9 cellular contexts compared by ENCODE assay signal in genomic region chr19:35031072-35031881, GRCh38. TPM values are rescaled to one million over a fixed set of nuclear protein-coding genes. Genes with fewer than 3 reads are reported as not detected.
DNase-seq lines count a peak whose midpoint lies in the region; ATAC-seq, FAIRE-seq and TF ChIP-seq lines count a peak whose summit lies in the region.
"Had no signal": no experiment of that assay in that cellular context is flagged by ENCODE, and none has a peak within 500 bp of the region (broad histone marks: within the 10 kb centered on the region; RNA-seq: fewer than 3 reads in every experiment).

No MANE protein-coding gene starts in this region.

- CTCF ChIA-PET in H1 (lab: Charles Lee; ENCODE audit: partially characterized antibody): interaction anchor here (0.9 to 1.4 kb wide), 6 partner anchors 13 to 193 kb away, joined by 3 to 4 read pairs (median 3); partner anchors contain the start of genes LGI4 and ZNF792

- H2BK5ac ChIP-seq in H1 (ENCODE audit: low read depth, low read length): no peak overlapping the region

- H3K4ac ChIP-seq in H1 (replicated peaks; ENCODE audit: insufficient read length, low read depth, low read length): no peak overlapping the region

- peak overlapping the region; percentile 67 to 95 for H3K4me2 ChIP-seq in H1 (ENCODE audit: insufficient read depth in 1 of 2, low read depth in 2 of 2, low read length in 2 of 2)

- peak overlapping the region; percentile 71 for H3K18ac ChIP-seq in H1 (ENCODE audit: extremely low read depth, low read length)

- no peak overlapping the region for H4K91ac ChIP-seq in H1 (replicated peaks; ENCODE audit: insufficient read length, low read length)

- H3K9me3 ChIP-seq in NT2/D1 (ENCODE audit: insufficient read depth, low read length): no peaks in the 10 kb centered on the region
- no peaks in the 10 kb centered on the region for H3K9me3 ChIP-seq in H1 (ENCODE audit: insufficient read depth in 2 of 2, low read depth in 1 of 2, low read length in 1 of 2)
- no peaks in the 10 kb centered on the region for H3K9me3 ChIP-seq in mucosa of rectum (ENCODE audit: control insufficient read depth in 2 of 2, low read length in 2 of 2)

- no peak for TF ChIP-seq RAD21 in H1 (IDR thresholded peaks at IDR 0.05 in 1 of 2, conservative IDR thresholded peaks at IDR 0.05 in 1 of 2; ENCODE audit: low read depth in 2 of 2, low read length in 2 of 2)

- POLR2A ChIA-PET in H1 (lab: Charles Lee; ENCODE audit: partially characterized antibody): interaction anchor here (0.6 to 24.8 kb wide), 9 partner anchors 8 to 110 kb away, joined by 3 to 366 read pairs (median 4); partner anchors contain the start of genes GRAMD1A and HPN

- no peaks in the 10 kb centered on the region for H3K79me2 ChIP-seq in H1 (ENCODE audit: control insufficient read depth in 1 of 2, insufficient read depth in 2 of 2, low read length in 2 of 2)

- H4K5ac ChIP-seq in H1 (ENCODE audit: insufficient read length, low read depth, low read length): no peak overlapping the region

- H3K79me1 ChIP-seq in H1 (ENCODE audit: low read depth, low read length): no peaks in the 10 kb centered on the region

- no peak overlapping the region for H2BK20ac ChIP-seq in H1 (ENCODE audit: low read length)

- H3K23ac ChIP-seq in H1 (ENCODE audit: insufficient read length): no peak overlapping the region

- no peak overlapping the region for H3K14ac ChIP-seq in H1 (ENCODE audit: insufficient read length)

- 0 out of 2 replicates have a peak overlapping the region, but pooled peaks have one; percentile 7 for H2BK12ac ChIP-seq in H1 (ENCODE audit: low read depth, low read length)

- H2AK5ac ChIP-seq in H1 (ENCODE audit: low read depth, low read length): no peak overlapping the region

- H3K27ac ChIP-seq in H1 (ENCODE audit: low read depth, low read length): no peak overlapping the region
- H3K27ac ChIP-seq in mucosa of rectum (ENCODE audit: low read depth in 2 of 2, low read length in 2 of 2): no peak overlapping the region

- H4K20me1 ChIP-seq in H1 (replicated peaks in 1 of 2; ENCODE audit: control insufficient read depth in 1 of 2, insufficient read depth in 2 of 2, low read length in 2 of 2): peaks cover 3 to 12% of the 10 kb centered on the region in 2 experiments

- no peak for TF ChIP-seq EP300 in H1 (IDR thresholded peaks at IDR 0.05; ENCODE audit: borderline replicate concordance in 1 of 2, low read depth in 2 of 2, low read length in 2 of 2)

- no peak for FAIRE-seq in H1 (lab: Jason Lieb, UNC)

- DNase-seq in DMS 273 (lab: John Stamatoyannopoulos, UW; ENCODE audit: unreplicated experiment) (peak; percentile 88), NT2/D1 (ENCODE audit: low read depth, low spot score) (no peak), H1 (ENCODE audit: low read depth in 1 of 2, low spot score in 2 of 2) (peak in 1 of 2 experiments; percentile 70), NK-92 (lab: John Stamatoyannopoulos, UW; ENCODE audit: unreplicated experiment) (no peak)
- DNase-seq in activated effector memory CD4-positive, alpha-beta T cell treated with Interleukin-2 at 50 U/mL for 16 hours: no peak

- ATAC-seq in GM18502 (IDR thresholded peaks at IDR 0.05; ENCODE audit: poor library complexity, unreplicated experiment) (no peak), HG02588 (IDR thresholded peaks at IDR 0.05; ENCODE audit: unreplicated experiment) (no peak)

- H4K8ac ChIP-seq in H1 (ENCODE audit: extremely low read depth, insufficient read depth, low read length): no peak overlapping the region

- 0 out of 2 replicates have a peak overlapping the region, but pooled peaks have one; percentile 56 for H2AFZ ChIP-seq in H1 (ENCODE audit: low read length)

- TF ChIP-seq CTCF in H1 (IDR thresholded peaks at IDR 0.05; ENCODE audit: control extremely low read depth in 1 of 3, insufficient read depth in 1 of 3, low read depth in 1 of 3, low read length in 3 of 3): no peak

- H3K9ac ChIP-seq in NT2/D1 (ENCODE audit: insufficient read length, low read depth) (peak overlapping the region; percentile 63), H1 (replicated peaks in 1 of 4; ENCODE audit: extremely low read depth in 1 of 4, low read depth in 3 of 4, low read length in 3 of 4) (no peak overlapping the region), mucosa of rectum (ENCODE audit: low read depth in 1 of 2, low read length in 2 of 2) (no peak overlapping the region)

- H3K23me2 ChIP-seq in H1 (ENCODE audit: low read depth, low read length): peaks cover 10% of the 10 kb centered on the region; the same call in 1 of the 2 replicates

- H2BK15ac ChIP-seq in H1 (ENCODE audit: low read length): 0 out of 2 replicates have a peak overlapping the region, but pooled peaks have one; percentile 88

- WGBS in H1 (ENCODE audit: extremely low coverage in 1 of 2, insufficient coverage in 1 of 2, insufficient read length in 1 of 2, insufficient replicate concordance in 2 of 2, low coverage in 1 of 2, low lambda C conversion rate in 2 of 2, missing lambda C conversion rate in 1 of 2), 2 experiments: 9% methylated on average over 14 of the region's 31 CpGs; no CpG with 5 or more reads in 1 of the 2 experiments

- H3K27me3 ChIP-seq in NT2/D1 (ENCODE audit: insufficient read depth, insufficient read length) (no peaks in the 10 kb centered on the region), H1 (replicated peaks in 1 of 4; ENCODE audit: control insufficient read depth in 3 of 4, extremely low read depth in 1 of 4, insufficient read depth in 3 of 4, low read length in 3 of 4) (peaks cover 4 to 32% (median 28%) of the 10 kb centered on the region in 4 experiments), mucosa of rectum (ENCODE audit: control insufficient read depth in 2 of 2, insufficient read depth in 2 of 2, low read length in 2 of 2) (peaks cover 3 to 10% of the 10 kb centered on the region in 2 donors)

- no peak overlapping the region for H2BK120ac ChIP-seq in H1 (replicated peaks; ENCODE audit: low read depth, low read length)

- peak overlapping the region; percentile 50 for H3K4me3 ChIP-seq in NT2/D1 (ENCODE audit: insufficient read length, low read depth)
- peak overlapping the region; percentile 32 to 69 (median 39) for H3K4me3 ChIP-seq in H1 (ENCODE audit: extremely low read depth in 1 of 4, insufficient read depth in 2 of 4, low read depth in 3 of 4, low read length in 4 of 4)
- peak overlapping the region; percentile 23 to 30 for H3K4me3 ChIP-seq in mucosa of rectum (ENCODE audit: low read length in 2 of 2)

- H3K56ac ChIP-seq in H1 (replicated peaks; ENCODE audit: insufficient read length, low read depth, low read length): no peak overlapping the region

- no peak for TF ChIP-seq POLR2A in H1 (IDR thresholded peaks at IDR 0.05; ENCODE audit: control extremely low read depth in 1 of 2, low read depth in 2 of 2, low read length in 2 of 2)

- H3K36me3 ChIP-seq in NT2/D1 (ENCODE audit: insufficient read depth, insufficient read length, low read length) (peaks cover 44% of the 10 kb centered on the region), H1 (ENCODE audit: control insufficient read depth in 2 of 4, insufficient read depth in 4 of 4, low read length in 3 of 4) (peaks cover 9 to 22% (median 13%) of the 10 kb centered on the region in 4 experiments), mucosa of rectum (ENCODE audit: control insufficient read depth in 2 of 2, insufficient read depth in 2 of 2, low read length in 2 of 2) (peaks cover 6 to 7% of the 10 kb centered on the region in 2 donors)

- H3K4me1 ChIP-seq in NT2/D1 (ENCODE audit: insufficient read depth, insufficient read length) (peaks cover 15% of the 10 kb centered on the region), H1 (replicated peaks in 1 of 4; ENCODE audit: control insufficient read depth in 3 of 4, insufficient read depth in 4 of 4, low read length in 3 of 4) (peaks cover 0 to 8% (median 4%) of the 10 kb centered on the region in 4 experiments; a peak in 6 of 7 replicates), mucosa of rectum (ENCODE audit: control insufficient read depth in 2 of 2, insufficient read depth in 2 of 2, low read length in 2 of 2) (no peaks in the 10 kb centered on the region)

TF ChIP-seq in H1, 55 proteins besides CTCF, POLR2A, EP300 and RAD21:
- TF ChIP-seq KDM1A (IDR thresholded peaks at IDR 0.05; ENCODE audit: borderline replicate concordance, low read length) (no peak), EZH2 (IDR thresholded peaks at IDR 0.05; ENCODE audit: low read depth, low read length, severe bottlenecking) (peak; percentile 52), SIN3A (conservative IDR thresholded peaks at IDR 0.05 in 1 of 2, IDR thresholded peaks at IDR 0.05 in 1 of 2; ENCODE audit: low read depth in 1 of 2, low read length in 2 of 2) (0 out of 4 replicates have a peak, but pooled peaks of 1 of the 2 experiments have one; percentile 25), SUZ12 (IDR thresholded peaks at IDR 0.05; ENCODE audit: low read length) (peak; percentile 29; the same call in 1 of the 2 replicates), FOSL1 (IDR thresholded peaks at IDR 0.05; ENCODE audit: insufficient read depth, low read depth, low read length) (no peak)

RNA-seq across cellular contexts. Expression of gene SCN1B, which starts 1.0 kb away (rescaled TPM):
- total RNA-seq in H1 (2021; fragmentation: NEBNext Ultra II Directional; extraction: Animal tissue kit (Norgen Biotek cat#: 25700)): 3.3 and 3.5 TPM in 2 replicates
- 3.1 and 4.1 TPM in 2 replicates for polyA plus RNA-seq in H1 (2011; rRNA removed)
- polyA plus RNA-seq in H1 (2011; cell fraction: cytosol; rRNA removed): 3.9 TPM
- 8.6 TPM for polyA plus RNA-seq in H1 (2011; cell fraction: nucleus; rRNA removed)
- 2.8 to 4.5 TPM (median 3.7 TPM) in 4 replicates for polyA plus RNA-seq in H1 (2012, experiment 1 of 2)
- 2.3 TPM for polyA plus RNA-seq in H1 (2012, experiment 2 of 2)
- polyA plus RNA-seq in H1 (2013, experiment 1 of 2): 1.9 TPM
- polyA plus RNA-seq in H1 (2013, experiment 2 of 2): 1.7 TPM
- polyA minus RNA-seq in H1 (2011; rRNA and poly(A)+ RNA removed): 1.5 and 4.7 TPM in 2 replicates
- polyA minus RNA-seq in H1 (2011; cell fraction: cytosol; rRNA and poly(A)+ RNA removed): 3.4 TPM
- 3.0 TPM for polyA minus RNA-seq in H1 (2011; cell fraction: nucleus; rRNA and poly(A)+ RNA removed)

RNA-seq across cellular contexts. Expression of gene HPN, which starts 10.2 kb away (rescaled TPM):
- total RNA-seq in H1 (2021; fragmentation: NEBNext Ultra II Directional; extraction: Animal tissue kit (Norgen Biotek cat#: 25700)): 12.3 and 14.7 TPM in 2 replicates
- polyA plus RNA-seq in H1 (2011; rRNA removed): 33.7 and 49.9 TPM in 2 replicates
- 32.0 TPM for polyA plus RNA-seq in H1 (2011; cell fraction: cytosol; rRNA removed)
- polyA plus RNA-seq in H1 (2011; cell fraction: nucleus; rRNA removed): 86.2 TPM
- 8.3 to 24.9 TPM (median 19.7 TPM) in 4 replicates for polyA plus RNA-seq in H1 (2012, experiment 1 of 2)
- polyA plus RNA-seq in H1 (2012, experiment 2 of 2): 19.5 TPM
- 14.3 TPM for polyA plus RNA-seq in H1 (2013, experiment 1 of 2)
- polyA plus RNA-seq in H1 (2013, experiment 2 of 2): 13.3 TPM
- 6.3 and 7.6 TPM in 2 replicates for polyA minus RNA-seq in H1 (2011; rRNA and poly(A)+ RNA removed)
- polyA minus RNA-seq in H1 (2011; cell fraction: cytosol; rRNA and poly(A)+ RNA removed): 16.4 TPM
- 19.0 TPM for polyA minus RNA-seq in H1 (2011; cell fraction: nucleus; rRNA and poly(A)+ RNA removed)
- total RNA-seq: HT1080 had no signal

RNA-seq across cellular contexts. Expression of gene GRAMD1A, which starts 31.2 kb away (rescaled TPM):
- total RNA-seq in H1 (2021; fragmentation: NEBNext Ultra II Directional; extraction: Animal tissue kit (Norgen Biotek cat#: 25700)): 152 and 154 TPM in 2 replicates
- 113 and 176 TPM in 2 replicates for polyA plus RNA-seq in H1 (2011; rRNA removed)
- polyA plus RNA-seq in H1 (2011; cell fraction: cytosol; rRNA removed): 103 TPM
- polyA plus RNA-seq in H1 (2011; cell fraction: nucleus; rRNA removed): 333 TPM
- polyA plus RNA-seq in H1 (2012, experiment 1 of 2): 101 to 139 TPM (median 129 TPM) in 4 replicates
- polyA plus RNA-seq in H1 (2012, experiment 2 of 2): 109 TPM
- 139 TPM for polyA plus RNA-seq in H1 (2013, experiment 1 of 2)
- polyA plus RNA-seq in H1 (2013, experiment 2 of 2): 137 TPM
- 113 and 127 TPM in 2 replicates for polyA minus RNA-seq in H1 (2011; rRNA and poly(A)+ RNA removed)
- polyA minus RNA-seq in H1 (2011; cell fraction: cytosol; rRNA and poly(A)+ RNA removed): 87.8 TPM
- 91.4 TPM for polyA minus RNA-seq in H1 (2011; cell fraction: nucleus; rRNA and poly(A)+ RNA removed)
